8 cellular contexts compared by ENCODE assay signal in the genomic region with DNA sequence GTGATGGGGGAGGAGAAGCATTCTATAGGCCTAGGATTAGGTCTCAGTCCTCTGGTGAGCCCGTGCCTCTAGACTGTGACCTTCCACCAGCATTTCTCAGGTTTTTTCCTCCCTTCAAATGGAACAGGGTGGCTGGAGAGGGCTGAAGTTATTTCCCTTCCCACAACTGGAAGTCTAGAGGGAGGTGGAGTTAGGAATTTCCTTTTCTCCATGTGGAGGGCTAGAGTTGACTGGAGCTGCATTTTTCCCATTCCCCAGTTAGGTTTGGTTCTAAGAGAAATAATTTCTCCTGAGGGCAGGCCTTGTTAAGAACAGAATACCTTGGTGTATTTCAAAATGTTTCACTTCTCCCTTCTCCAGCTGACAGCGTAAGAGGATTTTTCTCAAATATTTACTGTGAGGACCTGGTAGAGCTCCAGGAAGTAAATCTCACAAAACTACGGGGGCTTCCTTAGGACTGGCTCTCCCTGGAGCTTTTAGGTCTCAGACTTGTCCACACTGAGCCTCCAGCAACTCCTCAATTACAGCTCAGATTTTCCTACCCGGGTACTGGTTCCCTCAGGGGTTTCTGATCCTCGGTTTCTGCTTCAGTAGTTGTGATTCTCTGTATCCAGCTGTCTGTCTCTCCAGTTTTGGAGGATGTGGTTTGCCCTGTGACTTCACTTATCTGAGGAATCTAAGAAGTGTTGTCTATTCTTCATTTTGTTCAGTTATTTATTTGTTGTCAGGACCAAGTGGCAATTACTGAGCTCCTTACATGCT. TPM values are rescaled to one million over a fixed set of nuclear protein-coding genes. Genes with fewer than 3 reads are reported as not detected.
DNase-seq lines count a peak whose midpoint lies in the region; ATAC-seq and TF ChIP-seq lines count a peak whose summit lies in the region.
"Had no signal": no experiment of that assay in that cellular context is flagged by ENCODE, and none has a peak within 500 bp of the region (broad histone marks: within the 10 kb centered on the region; RNA-seq: fewer than 3 reads in every experiment).

No MANE protein-coding gene starts in this region.

- no peaks in the 10 kb centered on the region for H3K4me1 ChIP-seq in ectodermal cell (ENCODE audit: control insufficient read depth, insufficient read depth, low read length)
- peaks cover 7% of the 10 kb centered on the region for H3K4me1 ChIP-seq in prostate gland (replicated peaks)
- peaks cover 11 to 13% of the 10 kb centered on the region in 2 experiments; a peak in 3 of 4 replicates for H3K4me1 ChIP-seq in SK-N-SH (ENCODE audit: control insufficient read depth in 1 of 2, insufficient read depth in 2 of 2, low read depth in 1 of 2, low read length in 1 of 2)

- H3K79me2 ChIP-seq in SK-N-SH (ENCODE audit: insufficient read depth), result peaks cover 100% of the 10 kb centered on the region

- no peak overlapping the region for H2AFZ ChIP-seq in SK-N-SH (ENCODE audit: low read depth)

- TF ChIP-seq CTCF in prostate gland (IDR thresholded peaks at IDR 0.05) (no peak), SK-N-SH (IDR thresholded peaks at IDR 0.05) (no peak)

- peaks cover 7% of the 10 kb centered on the region for H3F3A ChIP-seq in SK-N-SH (replicated peaks; ENCODE audit: insufficient read depth)

- peak; percentile 67 for ATAC-seq in GM18907 (IDR thresholded peaks at IDR 0.05; ENCODE audit: unreplicated experiment)
- no peak for ATAC-seq in GM21717 (IDR thresholded peaks at IDR 0.05; ENCODE audit: unreplicated experiment)

- intact Hi-C loops in prostate gland (cut with DNase I), result loop anchor here (10.0 kb wide), 1 partner anchor 200 kb away; no protein-coding TSS in a partner anchor

- H3K27ac ChIP-seq in ectodermal cell (ENCODE audit: insufficient read depth, low read depth, low read length, poor library complexity, severe bottlenecking) (peak overlapping the region; percentile 78), prostate gland (peak overlapping the region; percentile 48 to 57), SK-N-SH (ENCODE audit: low read depth in 2 of 2, low read length in 1 of 2) (peak overlapping the region in 1 of 2 experiments; percentile 22; a peak in 1 of 4 replicates)
- H3K27ac ChIP-seq: right lobe of liver had no signal

- H4K20me1 ChIP-seq in SK-N-SH (ENCODE audit: insufficient read depth), result peaks cover 20% of the 10 kb centered on the region

- TF ChIP-seq POLR2A in prostate gland (IDR thresholded peaks at IDR 0.05), result no peak

- no peaks in the 10 kb centered on the region for H3K9me2 ChIP-seq in SK-N-SH

- WGBS in ectodermal cell, 2 experiments, result 56 to 63% methylated on average over 5 of the region's 5 CpGs
- 47% methylated on average over 5 of the region's 5 CpGs for WGBS in prostate gland
- 82% methylated on average over 5 of the region's 5 CpGs for WGBS in SK-N-SH (ENCODE audit: low lambda C conversion rate)

- no peak for TF ChIP-seq RAD21 in SK-N-SH (IDR thresholded peaks at IDR 0.05; ENCODE audit: low read length)

- CTCF ChIA-PET in SK-N-SH (lab: Yijun Ruan, JAX), result interaction anchor here (0.9 to 1.2 kb wide), 3 partner anchors 114 to 299 kb away, joined by 3 to 7 read pairs (median 4); no protein-coding TSS in a partner anchor

- H3K27me3 ChIP-seq in ectodermal cell (ENCODE audit: control insufficient read depth, insufficient read depth, low read length, poor library complexity, severe bottlenecking), result no peaks in the 10 kb centered on the region
- no peaks in the 10 kb centered on the region for H3K27me3 ChIP-seq in prostate gland (replicated peaks; ENCODE audit: insufficient read depth)
- no peaks in the 10 kb centered on the region for H3K27me3 ChIP-seq in SK-N-SH (ENCODE audit: insufficient read depth)
- H3K27me3 ChIP-seq: right lobe of liver had no signal

- H3K4me2 ChIP-seq in SK-N-SH, result no peak overlapping the region

- no peak overlapping the region for H3K9ac ChIP-seq in SK-N-SH

- H3K4me3 ChIP-seq in ectodermal cell (ENCODE audit: insufficient read depth, low read depth, low read length) (no peak overlapping the region), prostate gland (no peak overlapping the region), SK-N-SH (ENCODE audit: low read depth in 2 of 2, low read length in 1 of 2) (no peak overlapping the region)
- H3K4me3 ChIP-seq: right lobe of liver had no signal

- TF ChIP-seq EP300 in SK-N-SH (IDR thresholded peaks at IDR 0.05; ENCODE audit: borderline replicate concordance in 1 of 2, low read depth in 1 of 2, low read length in 1 of 2), result no peak

- H3K36me3 ChIP-seq in ectodermal cell (ENCODE audit: control insufficient read depth, insufficient read depth, low read length) (no peaks in the 10 kb centered on the region), prostate gland (no peaks in the 10 kb centered on the region), SK-N-SH (replicated peaks in 1 of 2; ENCODE audit: control insufficient read depth in 1 of 2, insufficient read depth in 2 of 2, low read length in 1 of 2) (peaks cover 10 to 31% of the 10 kb centered on the region in 2 experiments)
- H3K36me3 ChIP-seq: right lobe of liver had no signal

- POLR2A ChIA-PET in SK-N-SH (lab: Yijun Ruan, JAX), result no interaction called here

- H3K9me3 ChIP-seq in ectodermal cell (ENCODE audit: control insufficient read depth, low read length) (no peaks in the 10 kb centered on the region), prostate gland (no peaks in the 10 kb centered on the region), SK-N-SH (peaks cover 7% of the 10 kb centered on the region; the same call in 1 of the 2 replicates)
- H3K9me3 ChIP-seq: right lobe of liver had no signal

- DNase-seq in OCI-M1 (lab: John Stamatoyannopoulos, UW) (peak; percentile 76), prostate gland (ENCODE audit: low spot score) (no peak), SK-N-SH (no peak)
- DNase-seq in effector CD8-positive, alpha-beta T cell (lab: John Stamatoyannopoulos, UW), result no peak
- DNase-seq: right lobe of liver had no signal

TF ChIP-seq in SK-N-SH, 30 proteins besides CTCF, POLR2A, EP300 and RAD21 (continues in another document):
- TF ChIP-seq, protein P1, sequence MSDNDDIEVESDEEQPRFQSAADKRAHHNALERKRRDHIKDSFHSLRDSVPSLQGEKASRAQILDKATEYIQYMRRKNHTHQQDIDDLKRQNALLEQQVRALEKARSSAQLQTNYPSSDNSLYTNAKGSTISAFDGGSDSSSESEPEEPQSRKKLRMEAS (IDR thresholded peaks at IDR 0.05; ENCODE audit: low read depth), result no peak
- no peak for TF ChIP-seq SMC3 (IDR thresholded peaks at IDR 0.05; ENCODE audit: low read depth, low read length)
- TF ChIP-seq EZH2phosphoT487 (IDR thresholded peaks at IDR 0.05; ENCODE audit: borderline replicate concordance, low read depth), result no peak
- TF ChIP-seq RCOR1 (IDR thresholded peaks at IDR 0.05; ENCODE audit: low read length), result no peak
- no peak for TF ChIP-seq MXI1 (IDR thresholded peaks at IDR 0.05; ENCODE audit: low read depth, low read length)
- no peak for TF ChIP-seq FOXM1 (IDR thresholded peaks at IDR 0.05; ENCODE audit: low read depth)
- TF ChIP-seq CHD2 (IDR thresholded peaks at IDR 0.05; ENCODE audit: low read length, partially characterized antibody), result no peak
- no peak for TF ChIP-seq GATA2 (CRISPR knock-in tag; IDR thresholded peaks at IDR 0.05)
- TF ChIP-seq, protein P2, sequence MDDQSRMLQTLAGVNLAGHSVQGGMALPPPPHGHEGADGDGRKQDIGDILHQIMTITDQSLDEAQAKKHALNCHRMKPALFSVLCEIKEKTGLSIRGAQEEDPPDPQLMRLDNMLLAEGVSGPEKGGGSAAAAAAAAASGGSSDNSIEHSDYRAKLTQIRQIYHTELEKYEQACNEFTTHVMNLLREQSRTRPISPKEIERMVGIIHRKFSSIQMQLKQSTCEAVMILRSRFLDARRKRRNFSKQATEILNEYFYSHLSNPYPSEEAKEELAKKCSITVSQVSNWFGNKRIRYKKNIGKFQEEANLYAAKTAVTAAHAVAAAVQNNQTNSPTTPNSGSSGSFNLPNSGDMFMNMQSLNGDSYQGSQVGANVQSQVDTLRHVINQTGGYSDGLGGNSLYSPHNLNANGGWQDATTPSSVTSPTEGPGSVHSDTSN (IDR thresholded peaks at IDR 0.05), result no peak
- TF ChIP-seq, protein P3, sequence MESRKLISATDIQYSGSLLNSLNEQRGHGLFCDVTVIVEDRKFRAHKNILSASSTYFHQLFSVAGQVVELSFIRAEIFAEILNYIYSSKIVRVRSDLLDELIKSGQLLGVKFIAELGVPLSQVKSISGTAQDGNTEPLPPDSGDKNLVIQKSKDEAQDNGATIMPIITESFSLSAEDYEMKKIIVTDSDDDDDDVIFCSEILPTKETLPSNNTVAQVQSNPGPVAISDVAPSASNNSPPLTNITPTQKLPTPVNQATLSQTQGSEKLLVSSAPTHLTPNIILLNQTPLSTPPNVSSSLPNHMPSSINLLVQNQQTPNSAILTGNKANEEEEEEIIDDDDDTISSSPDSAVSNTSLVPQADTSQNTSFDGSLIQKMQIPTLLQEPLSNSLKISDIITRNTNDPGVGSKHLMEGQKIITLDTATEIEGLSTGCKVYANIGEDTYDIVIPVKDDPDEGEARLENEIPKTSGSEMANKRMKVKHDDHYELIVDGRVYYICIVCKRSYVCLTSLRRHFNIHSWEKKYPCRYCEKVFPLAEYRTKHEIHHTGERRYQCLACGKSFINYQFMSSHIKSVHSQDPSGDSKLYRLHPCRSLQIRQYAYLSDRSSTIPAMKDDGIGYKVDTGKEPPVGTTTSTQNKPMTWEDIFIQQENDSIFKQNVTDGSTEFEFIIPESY (IDR thresholded peaks at IDR 0.05; ENCODE audit: borderline replicate concordance, low read depth), result no peak

RNA-seq across cellular contexts. Expression of a gene that starts 6.0 kb away (rescaled TPM):
- 23.8 TPM for polyA plus RNA-seq in ectodermal cell (2013, experiment 1 of 4)
- polyA plus RNA-seq in ectodermal cell (2013, experiment 2 of 4), result 26.3 TPM
- 23.7 TPM for polyA plus RNA-seq in ectodermal cell (2013, experiment 3 of 4)
- polyA plus RNA-seq in ectodermal cell (2013, experiment 4 of 4), result 27.0 TPM
- total RNA-seq in prostate gland, result 10 to 100 TPM; 32.0 to 52.4 TPM
- 7.6 and 9.6 TPM in 2 replicates for polyA plus RNA-seq in SK-N-SH (2012; rRNA removed)
- polyA plus RNA-seq in SK-N-SH (2012; cell fraction: cytosol; rRNA removed), result 13.0 and 17.1 TPM in 2 replicates
- polyA plus RNA-seq in SK-N-SH (2012; cell fraction: nucleus; rRNA removed), result 2.8 and 4.7 TPM in 2 replicates

RNA-seq across cellular contexts. Expression of a gene that starts 49.4 kb away (rescaled TPM):
- polyA plus RNA-seq in ectodermal cell (2013, experiment 1 of 4), result 65.9 TPM
- 78.3 TPM for polyA plus RNA-seq in ectodermal cell (2013, experiment 2 of 4)
- 51.9 TPM for polyA plus RNA-seq in ectodermal cell (2013, experiment 3 of 4)
- 61.6 TPM for polyA plus RNA-seq in ectodermal cell (2013, experiment 4 of 4)
- total RNA-seq in prostate gland, result 10 to 100 TPM; 66.9 to 97.9 TPM
- polyA plus RNA-seq in SK-N-SH (2012; rRNA removed), result 11.7 and 15.3 TPM in 2 replicates
- polyA plus RNA-seq in SK-N-SH (2012; cell fraction: cytosol; rRNA removed), result 11.6 and 12.5 TPM in 2 replicates
- polyA plus RNA-seq in SK-N-SH (2012; cell fraction: nucleus; rRNA removed), result 21.6 and 49.9 TPM in 2 replicates
